Comparison of ENCODE assay signal across 7 cellular contexts in genomic region chr20:58737198-58737597, GRCh38.
"Had no signal": no experiment of that assay in that cellular context is flagged by ENCODE, and none has a peak within 500 bp of the region (broad histone marks: within the 10 kb centered on the region; RNA-seq: fewer than 3 reads in every experiment).

No MANE protein-coding gene starts in this region.

- FAIRE-seq: GM12878, GM12891, GM12892, GM18507, GM19239 had no signal

- H3K4me3 ChIP-seq: GM12878 had no signal

- ATAC-seq: GM12878 had no signal

- DNase-seq: GDM1, GF-D8 had no signal
